In the genomic region with DNA sequence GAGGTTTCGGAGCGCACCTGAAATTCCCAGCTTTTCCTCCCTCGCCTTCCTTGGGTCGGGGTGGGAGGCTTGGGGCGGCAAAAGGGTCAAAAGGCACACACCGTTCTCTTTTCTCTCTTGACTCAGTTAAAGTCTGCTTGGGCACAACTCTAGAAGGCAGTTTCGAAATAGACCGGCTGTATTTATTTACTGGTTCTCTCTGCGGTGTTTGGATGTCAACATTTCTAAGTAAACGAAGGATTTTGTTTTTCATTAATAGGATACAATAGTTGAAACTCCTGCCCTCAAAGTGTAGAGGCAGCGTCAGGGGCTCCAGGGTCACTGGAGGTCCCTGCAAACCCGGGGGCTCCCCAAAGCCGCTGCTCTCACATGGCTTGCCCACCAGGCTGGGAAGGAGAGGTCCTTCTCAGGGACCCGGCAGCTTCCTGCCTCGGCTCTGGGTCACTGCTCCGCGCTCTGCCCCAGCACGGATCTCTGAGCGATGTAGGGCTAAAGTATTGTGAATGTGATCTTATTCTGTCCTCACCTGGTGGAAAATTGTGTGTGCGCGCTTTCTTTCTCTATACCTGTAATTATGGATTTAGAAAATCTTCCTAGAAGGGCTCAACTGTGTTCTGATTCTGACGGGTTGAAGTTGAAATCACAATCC, we compare ENCODE assay signal across 8 cellular contexts. TPM values are rescaled to one million over a fixed set of nuclear protein-coding genes. Genes with fewer than 3 reads are reported as not detected.
DNase-seq lines count a peak whose midpoint lies in the region; ATAC-seq and TF ChIP-seq lines count a peak whose summit lies in the region.

No MANE protein-coding gene starts in this region.

- H3K27me3 ChIP-seq in MG63 (no peaks in the 10 kb centered on the region), muscle layer of duodenum (ENCODE audit: low read depth, low read length) (no peaks in the 10 kb centered on the region)

- no peak for ATAC-seq in GM19351 (IDR thresholded peaks at IDR 0.05; ENCODE audit: unreplicated experiment)

- peaks cover 0 to 8% of the 10 kb centered on the region in 2 donors for H3K4me1 ChIP-seq in muscle layer of duodenum (ENCODE audit: control insufficient read depth in 1 of 2, insufficient read depth in 2 of 2, low read length in 2 of 2)

- TF ChIP-seq CTCF in AG09309 (IDR thresholded peaks at IDR 0.05; ENCODE audit: control insufficient read depth, insufficient read depth, low read depth, low read length, missing control alignments) (no peak), choroid plexus epithelial cell (conservative IDR thresholded peaks at IDR 0.05; ENCODE audit: low read depth, low read length) (peak; percentile 2)

- DNase-seq in AG09309 (ENCODE audit: low read depth) (no peak), MG63 (no peak), choroid plexus epithelial cell (ENCODE audit: low read depth) (no peak), SKM-1 treated with dmso at 0.1 percent for 144 hours (lab: John Stamatoyannopoulos, UW; ENCODE audit: unreplicated experiment) (no peak)
- no peak for DNase-seq in stimulated activated CD8-positive, alpha-beta memory T cell treated with anti-CD3 and anti-CD28 coated beads, Interleukin-4, amount 100 ng/mL, for 48 hours
- no peak for DNase-seq in stimulated activated naive CD4-positive, alpha-beta T cell treated with Interleukin-2 at 50 U/mL for 16 hours (lab: John Stamatoyannopoulos, UW)

- peak overlapping the region; percentile 53 for H3K27ac ChIP-seq in muscle layer of duodenum (ENCODE audit: low read length)

- H3K9me3 ChIP-seq in MG63 (no peaks in the 10 kb centered on the region), muscle layer of duodenum (ENCODE audit: control insufficient read depth in 1 of 2, low read length in 2 of 2) (no peaks in the 10 kb centered on the region)

- peak overlapping the region; percentile 86 for H3K4me3 ChIP-seq in AG09309 (ENCODE audit: control insufficient read depth, low read depth, low read length)
- peak overlapping the region; percentile 78 for H3K4me3 ChIP-seq in MG63
- peak overlapping the region; percentile 89 for H3K4me3 ChIP-seq in choroid plexus epithelial cell (ENCODE audit: low read depth, low read length)
- H3K4me3 ChIP-seq in muscle layer of duodenum (ENCODE audit: low read depth in 1 of 2, low read length in 2 of 2), result peak overlapping the region; percentile 87

- H3K36me3 ChIP-seq in MG63 (no peaks in the 10 kb centered on the region), muscle layer of duodenum (ENCODE audit: control insufficient read depth in 1 of 2, insufficient read depth in 2 of 2, low read length in 2 of 2) (no peaks in the 10 kb centered on the region)

RNA-seq across cellular contexts. Expression of a gene that starts 1.0 kb away (rescaled TPM):
- 8.3 and 16.9 TPM in 2 replicates for total RNA-seq in MG63 (2014; rRNA removed; shearing (Covaris generic); ENCODE audit: low replicate concordance)

RNA-seq across cellular contexts. Expression of a gene that starts 39.8 kb away (rescaled TPM):
- 0.59 and 1.3 TPM in 2 replicates for total RNA-seq in MG63 (2014; rRNA removed; shearing (Covaris generic); ENCODE audit: low replicate concordance)

RNA-seq across cellular contexts. Expression of a gene that starts 57.2 kb away (rescaled TPM):
- total RNA-seq in MG63 (2014; rRNA removed; shearing (Covaris generic); ENCODE audit: low replicate concordance), result 2.1 and 16.7 TPM in 2 replicates
